In genomic region chr9:127943011-127943662, GRCh38 we compare ENCODE assay signal across 8 cellular contexts. TPM values are rescaled to one million over a fixed set of nuclear protein-coding genes. Genes with fewer than 3 reads are reported as not detected.
DNase-seq lines count a peak whose midpoint lies in the region; ATAC-seq and TF ChIP-seq lines count a peak whose summit lies in the region.

No MANE protein-coding gene starts in this region.

- peaks cover 7% of the 10 kb centered on the region for H3K4me1 ChIP-seq in A673 (ENCODE audit: insufficient read depth, low read length, poor library complexity, severe bottlenecking)

- H3K36me3 ChIP-seq in A673 (ENCODE audit: insufficient read depth, low read length, poor library complexity, severe bottlenecking) (peaks cover 21% of the 10 kb centered on the region), brain microvascular endothelial cell (replicated peaks) (no peaks in the 10 kb centered on the region)

- POLR2A ChIA-PET in A673 (lab: Charles Lee; ENCODE audit: low non-redundant PET), result no interaction called here

- H3K27ac Mint-ChIP-seq in activated T-helper 2 cell treated with anti-CD3 and anti-CD28 coated beads, Interferon-gamma antibody, Interleukin-2, Interleukin-4, amounts not matched to agents 10 μg/mL and 5 μg/mL and 100 μg/mL, durations not matched to agents 14 hours and 24 hours and 36 hours, result peak overlapping the region; percentile 56
- H3K27ac Mint-ChIP-seq in mesothelial cell of epicardium, result peak overlapping the region; percentile 52

- BruUV-seq in A673 (replicated peaks; lab: Mats Ljungman, UMichigan), result no TSS peak

- CTCF ChIA-PET in A673 (lab: Charles Lee), result interaction anchor here (0.6 to 2.5 kb wide), 10 partner anchors 12 to 1111 kb away, joined by 3 to 22 read pairs (median 4); no protein-coding TSS in a partner anchor

- intact Hi-C loops in A673 (cut with micrococcal nuclease; ENCODE audit: unreplicated experiment), result loop anchor here (1.0 to 2.0 kb wide), 2 partner anchors 92 to 174 kb away; no protein-coding TSS in a partner anchor
- intact Hi-C loops in activated T-helper 2 cell treated with anti-CD3 and anti-CD28 coated beads, Interferon-gamma antibody, Interleukin-2, Interleukin-4, amounts not matched to agents 10 μg/mL and 5 μg/mL and 100 μg/mL, durations not matched to agents 14 hours and 24 hours and 36 hours (cut with micrococcal nuclease), result loop anchor here (1.0 to 2.0 kb wide), 3 partner anchors 28 to 174 kb away; no protein-coding TSS in a partner anchor

- no peak overlapping the region for H3K4me3 Mint-ChIP-seq in activated T-helper 2 cell treated with anti-CD3 and anti-CD28 coated beads, Interferon-gamma antibody, Interleukin-2, Interleukin-4, amounts not matched to agents 10 μg/mL and 5 μg/mL and 100 μg/mL, durations not matched to agents 14 hours and 24 hours and 36 hours (ENCODE audit: low read depth)
- no peak overlapping the region for H3K4me3 Mint-ChIP-seq in mesothelial cell of epicardium

- TF ChIP-seq CTCF in A673 (conservative IDR thresholded peaks at IDR 0.05; ENCODE audit: low read depth, low read length) (peak; percentile 22), mesothelial cell of epicardium (IDR thresholded peaks at IDR 0.05; ENCODE audit: unreplicated experiment) (no peak), brain microvascular endothelial cell (IDR thresholded peaks at IDR 0.05; ENCODE audit: low read depth, low read length, missing control alignments) (no peak), omental fat pad (IDR thresholded peaks at IDR 0.05) (no peak)

- H3K27me3 Mint-ChIP-seq in activated T-helper 2 cell treated with anti-CD3 and anti-CD28 coated beads, Interferon-gamma antibody, Interleukin-2, Interleukin-4, amounts not matched to agents 10 μg/mL and 5 μg/mL and 100 μg/mL, durations not matched to agents 14 hours and 24 hours and 36 hours (ENCODE audit: low read depth), result no peaks in the 10 kb centered on the region
- H3K27me3 Mint-ChIP-seq in mesothelial cell of epicardium (ENCODE audit: low read depth), result no peaks in the 10 kb centered on the region

- peaks cover 12% of the 10 kb centered on the region for H3K4me1 Mint-ChIP-seq in activated T-helper 2 cell treated with anti-CD3 and anti-CD28 coated beads, Interferon-gamma antibody, Interleukin-2, Interleukin-4, amounts not matched to agents 10 μg/mL and 5 μg/mL and 100 μg/mL, durations not matched to agents 14 hours and 24 hours and 36 hours (ENCODE audit: low read depth)
- peaks cover 9% of the 10 kb centered on the region for H3K4me1 Mint-ChIP-seq in mesothelial cell of epicardium

- peaks cover 64% of the 10 kb centered on the region for H3K36me3 Mint-ChIP-seq in activated T-helper 2 cell treated with anti-CD3 and anti-CD28 coated beads, Interferon-gamma antibody, Interleukin-2, Interleukin-4, amounts not matched to agents 10 μg/mL and 5 μg/mL and 100 μg/mL, durations not matched to agents 14 hours and 24 hours and 36 hours (ENCODE audit: low read depth)
- H3K36me3 Mint-ChIP-seq in mesothelial cell of epicardium, result peaks cover 26% of the 10 kb centered on the region

- H3K27me3 ChIP-seq in A673 (replicated peaks; ENCODE audit: insufficient read depth, low read depth, low read length, poor library complexity), result no peaks in the 10 kb centered on the region
- no peaks in the 10 kb centered on the region for H3K27me3 ChIP-seq in brain microvascular endothelial cell (replicated peaks)

- H3K27ac ChIP-seq in A673 (ENCODE audit: low read depth, low read length, poor library complexity, severe bottlenecking), result no peak overlapping the region
- H3K27ac ChIP-seq in brain microvascular endothelial cell, result no peak overlapping the region

- H3K9me3 ChIP-seq in A673 (ENCODE audit: low read depth, low read length, poor library complexity, severe bottlenecking), result no peaks in the 10 kb centered on the region

- no peaks in the 10 kb centered on the region for H3K9me3 Mint-ChIP-seq in activated T-helper 2 cell treated with anti-CD3 and anti-CD28 coated beads, Interferon-gamma antibody, Interleukin-2, Interleukin-4, amounts not matched to agents 10 μg/mL and 5 μg/mL and 100 μg/mL, durations not matched to agents 14 hours and 24 hours and 36 hours
- H3K9me3 Mint-ChIP-seq in mesothelial cell of epicardium, result no peaks in the 10 kb centered on the region

- H3K4me3 ChIP-seq in A673 (ENCODE audit: low read depth, low read length, poor library complexity, severe bottlenecking) (no peak overlapping the region), brain microvascular endothelial cell (ENCODE audit: low read depth, low read length) (no peak overlapping the region)

- DNase-seq in A673 (ENCODE audit: low spot score), result no peak
- DNase-seq in activated T-helper 2 cell treated with anti-CD3 and anti-CD28 coated beads, Interferon-gamma antibody, Interleukin-2, Interleukin-4, amounts not matched to agents 10 μg/mL and 5 μg/mL and 100 μg/mL, durations not matched to agents 14 hours and 24 hours and 36 hours (ENCODE audit: low spot score), result no peak
- no peak for DNase-seq in mesothelial cell of epicardium (ENCODE audit: low spot score in 2 of 2, unreplicated experiment in 2 of 2)
- DNase-seq in brain microvascular endothelial cell, result no peak
- DNase-seq in omental fat pad (ENCODE audit: low spot score), result no peak
- no peak for DNase-seq in T-helper 1 cell

- in situ Hi-C loops in brain microvascular endothelial cell (cut with HindIII; ENCODE audit: low pct_ligation_motif_present, low sequenced_read_pairs), result no loop called here

- ATAC-seq in GM18909 (IDR thresholded peaks at IDR 0.05; ENCODE audit: poor library complexity, unreplicated experiment), result peak; percentile 5
- no peak for ATAC-seq in omental fat pad (ENCODE audit: low FRiP score)
- ATAC-seq in GM21390 (IDR thresholded peaks at IDR 0.05; ENCODE audit: unreplicated experiment), result no peak

RNA-seq across cellular contexts. Expression of gene DPM2, which starts 5.5 kb away (rescaled TPM):
- total RNA-seq in A673 (2021) (51.5 and 52.9 TPM in 2 replicates), mesothelial cell of epicardium (36.8 to 37.5 TPM (median 36.9 TPM) in 3 replicates), omental fat pad (10 to 100 TPM in 3 of 4 donors, 1 to 10 TPM in 1; 8.8 to 18.0 (median 13.5) TPM)
- 55.7 and 57.4 TPM in 2 replicates for total RNA-seq in activated T-helper 2 cell treated with anti-CD3 and anti-CD28 coated beads, Interferon-gamma antibody, Interleukin-2, Interleukin-4, amounts not matched to agents 10 μg/mL and 5 μg/mL and 100 μg/mL, durations not matched to agents 14 hours and 24 hours and 36 hours

RNA-seq across cellular contexts. Expression of gene PIP5KL1, which starts 12.6 kb away (rescaled TPM):
- total RNA-seq in A673 (2021), result 2.6 and 3.9 TPM in 2 replicates
- 1.4 and 3.4 TPM in 2 replicates for total RNA-seq in activated T-helper 2 cell treated with anti-CD3 and anti-CD28 coated beads, Interferon-gamma antibody, Interleukin-2, Interleukin-4, amounts not matched to agents 10 μg/mL and 5 μg/mL and 100 μg/mL, durations not matched to agents 14 hours and 24 hours and 36 hours
- 7.6 to 9.0 TPM (median 8.2 TPM) in 3 replicates for total RNA-seq in mesothelial cell of epicardium
- total RNA-seq in omental fat pad, result 1 to 10 TPM in 3 of 4 donors, under 1 TPM in 1; 0.82 to 3.0 (median 1.3) TPM

RNA-seq across cellular contexts. Expression of gene ST6GALNAC4, which starts 26.3 kb away (rescaled TPM):
- 11.8 and 15.8 TPM in 2 replicates for total RNA-seq in A673 (2021)
- total RNA-seq in activated T-helper 2 cell treated with anti-CD3 and anti-CD28 coated beads, Interferon-gamma antibody, Interleukin-2, Interleukin-4, amounts not matched to agents 10 μg/mL and 5 μg/mL and 100 μg/mL, durations not matched to agents 14 hours and 24 hours and 36 hours, result 25.6 and 28.7 TPM in 2 replicates
- 14.5 to 16.1 TPM (median 15.8 TPM) in 3 replicates for total RNA-seq in mesothelial cell of epicardium
- 10 to 100 TPM; 26.6 to 78.5 (median 45.0) TPM for total RNA-seq in omental fat pad

RNA-seq across cellular contexts. Expression of gene EEIG1, which starts 37.7 kb away (rescaled TPM):
- total RNA-seq in A673 (2021) (30.0 and 34.1 TPM in 2 replicates), mesothelial cell of epicardium (62.8 to 68.8 TPM (median 67.4 TPM) in 3 replicates), omental fat pad (1 to 10 TPM; 4.8 to 9.0 (median 7.1) TPM)
- 43.8 and 53.3 TPM in 2 replicates for total RNA-seq in activated T-helper 2 cell treated with anti-CD3 and anti-CD28 coated beads, Interferon-gamma antibody, Interleukin-2, Interleukin-4, amounts not matched to agents 10 μg/mL and 5 μg/mL and 100 μg/mL, durations not matched to agents 14 hours and 24 hours and 36 hours

RNA-seq across cellular contexts. Expression of gene ST6GALNAC6, which starts 43.7 kb away (rescaled TPM):
- total RNA-seq in A673 (2021) (34.7 and 40.4 TPM in 2 replicates), mesothelial cell of epicardium (34.2 to 37.5 TPM (median 36.2 TPM) in 3 replicates), omental fat pad (100 to 1,000 TPM; 138 to 213 (median 155) TPM)
- 60.3 and 60.7 TPM in 2 replicates for total RNA-seq in activated T-helper 2 cell treated with anti-CD3 and anti-CD28 coated beads, Interferon-gamma antibody, Interleukin-2, Interleukin-4, amounts not matched to agents 10 μg/mL and 5 μg/mL and 100 μg/mL, durations not matched to agents 14 hours and 24 hours and 36 hours
